Comparison of ENCODE assay signal across 23 cellular contexts in genomic region chr1:93810316-93810715, GRCh38.
DNase-seq lines count a peak whose midpoint lies in the region; ATAC-seq and TF ChIP-seq lines count a peak whose summit lies in the region.
"Had no signal": no experiment of that assay in that cellular context is flagged by ENCODE, and none has a peak within 500 bp of the region (broad histone marks: within the 10 kb centered on the region; RNA-seq: fewer than 3 reads in every experiment).

No MANE protein-coding gene starts in this region.

- H3K4me3 ChIP-seq in BJ (ENCODE audit: low read depth, low read length) (no peak overlapping the region), cardiac fibroblast (replicated peaks in 1 of 2; ENCODE audit: low read depth in 2 of 2, low read length in 2 of 2) (no peak overlapping the region)
- H3K4me3 ChIP-seq: heart right ventricle, smooth muscle cell, upper lobe of left lung had no signal

- no peak overlapping the region for H3K4me3 Mint-ChIP-seq in osteocyte (ENCODE audit: unreplicated experiment)
- H3K4me3 Mint-ChIP-seq in activated CD4-positive, alpha-beta T cell treated with anti-CD3 and anti-CD28 coated beads, Interleukin-2, amount 10 ng/mL, durations not matched to agents 24 days and 14 days: no peak overlapping the region

- intact Hi-C loops in Right ventricle myocardium inferior (cut with DNase I): loop anchor here (5.0 kb wide), 1 partner anchor 58 kb away; no protein-coding TSS in a partner anchor
- intact Hi-C loops in activated CD4-positive, alpha-beta T cell treated with anti-CD3 and anti-CD28 coated beads, Interleukin-2, amount 10 ng/mL, durations not matched to agents 24 days and 14 days (cut with micrococcal nuclease): no loop called here

- peaks cover 12% of the 10 kb centered on the region for H3K36me3 Mint-ChIP-seq in osteocyte (ENCODE audit: unreplicated experiment)
- no peaks in the 10 kb centered on the region for H3K36me3 Mint-ChIP-seq in activated CD4-positive, alpha-beta T cell treated with anti-CD3 and anti-CD28 coated beads, Interleukin-2, amount 10 ng/mL, durations not matched to agents 24 days and 14 days (ENCODE audit: low read depth)

- no peaks in the 10 kb centered on the region for H3K27me3 Mint-ChIP-seq in osteocyte (ENCODE audit: unreplicated experiment)
- H3K27me3 Mint-ChIP-seq in activated CD4-positive, alpha-beta T cell treated with anti-CD3 and anti-CD28 coated beads, Interleukin-2, amount 10 ng/mL, durations not matched to agents 24 days and 14 days: peaks cover 16% of the 10 kb centered on the region

- POLR2A ChIA-PET in BJ (lab: Charles Lee): interaction anchor here (0.6 kb wide), 1 partner anchor 346 kb away, joined by 6 read pairs; no protein-coding TSS in a partner anchor

- DNase-seq in BJ (ENCODE audit: low read depth) (peak; percentile 30), LHCN-M2 (ENCODE audit: low read depth) (peak; percentile 41), cardiac fibroblast (ENCODE audit: low read depth in 2 of 2) (peak; percentile 35 to 38), osteocyte (ENCODE audit: extremely low spot score, unreplicated experiment) (peak; percentile 19), hepatic stellate cell (ENCODE audit: low spot score) (no peak), T-helper 9 cell (no peak), Right ventricle myocardium inferior (ENCODE audit: missing footprints) (no peak)
- no peak for DNase-seq in activated CD4-positive, alpha-beta T cell treated with anti-CD3 and anti-CD28 coated beads, Interleukin-2, amount 10 ng/mL, durations not matched to agents 24 days and 14 days
- DNase-seq: activated CD4-positive, alpha-beta T cell treated with anti-CD3 and anti-CD28 coated beads, Interleukin-2, amount 50 U/mL, for 1 hour; aorta; central memory CD4-positive, alpha-beta T cell; dermis blood vessel endothelial cell; heart right ventricle; left colon; mesenchymal stem cell; NCI-H1092 treated with DMSO at 0.1 percent for 48 hours; NCI-H1930; nucleus accumbens; stimulated activated CD4-positive, alpha-beta T cell treated with anti-CD3 and anti-CD28 coated beads, Interleukin-2, amount 100 ng/mL, for 24 hours; substantia nigra; upper lobe of left lung had no signal

- H3K27me3 ChIP-seq in BJ (ENCODE audit: control insufficient read depth, insufficient read depth, low read length): no peaks in the 10 kb centered on the region
- H3K27me3 ChIP-seq: heart right ventricle, upper lobe of left lung had no signal

- no peak for ATAC-seq in Right ventricle myocardium inferior
- ATAC-seq: activated naive CD4-positive, alpha-beta T cell treated with anti-CD3 and anti-CD28 coated beads, Interleukin-2, amount 50 U/mL, for 72 hours; heart right ventricle; left colon had no signal

- peaks cover 18% of the 10 kb centered on the region for H3K4me1 Mint-ChIP-seq in osteocyte (ENCODE audit: unreplicated experiment)
- H3K4me1 Mint-ChIP-seq in activated CD4-positive, alpha-beta T cell treated with anti-CD3 and anti-CD28 coated beads, Interleukin-2, amount 10 ng/mL, durations not matched to agents 24 days and 14 days: no peaks in the 10 kb centered on the region

- H3K36me3 ChIP-seq in BJ (ENCODE audit: control insufficient read depth, insufficient read depth, low read length): no peaks in the 10 kb centered on the region
- H3K36me3 ChIP-seq: heart right ventricle, upper lobe of left lung had no signal

- TF ChIP-seq CTCF in BJ (IDR thresholded peaks at IDR 0.05; ENCODE audit: insufficient read depth, low read depth, low read length): no peak
- TF ChIP-seq CTCF in cardiac fibroblast (IDR thresholded peaks at IDR 0.05; ENCODE audit: low read depth, low read length): no peak
- no peak for TF ChIP-seq CTCF in osteocyte (IDR thresholded peaks at IDR 0.05)

- CTCF ChIA-PET in BJ (lab: Yijun Ruan, JAX): interaction anchor here (1.2 to 10.6 kb wide), 6 partner anchors 34 to 176 kb away, joined by 3 to 261 read pairs (median 8); partner anchors contain the start of gene BCAR3

- H3K27ac Mint-ChIP-seq in osteocyte (ENCODE audit: unreplicated experiment): no peak overlapping the region
- H3K27ac Mint-ChIP-seq in activated CD4-positive, alpha-beta T cell treated with anti-CD3 and anti-CD28 coated beads, Interleukin-2, amount 10 ng/mL, durations not matched to agents 24 days and 14 days: no peak overlapping the region
- H3K27ac Mint-ChIP-seq: activated naive CD4-positive, alpha-beta T cell treated with anti-CD3 and anti-CD28 coated beads, Interleukin-2, amount 50 U/mL, for 72 hours had no signal

- peaks cover 31% of the 10 kb centered on the region for H3K9me3 Mint-ChIP-seq in osteocyte (ENCODE audit: unreplicated experiment)
- peaks cover 3% of the 10 kb centered on the region for H3K9me3 Mint-ChIP-seq in activated CD4-positive, alpha-beta T cell treated with anti-CD3 and anti-CD28 coated beads, Interleukin-2, amount 10 ng/mL, durations not matched to agents 24 days and 14 days

Comparison
In these comparisons a context has a peak if more than half of its experiments do, and no peak if none do; other contexts are left out.
1. DNase-seq: peak in BJ (single experiment), LHCN-M2 (single experiment), cardiac fibroblast (2 of 2) and osteocyte (single experiment); none in hepatic stellate cell (single experiment), T-helper 9 cell (single experiment), Right ventricle myocardium inferior (single experiment) and activated CD4-positive, alpha-beta T cell treated with anti-CD3 and anti-CD28 coated beads, Interleukin-2, amount 10 ng/mL, durations not matched to agents 24 days and 14 days (single experiment).